ENCODE assay signal across 1 cellular context in genomic region chr3:166011771-166012170, GRCh38.
A peak's percentile ranks its signal among the peaks of the same experiment; 100 is the strongest.
TF ChIP-seq lines count a peak whose summit lies in the region.

No MANE protein-coding gene starts in this region.

TF ChIP-seq in HEK293, 187 proteins besides CTCF, POLR2A, EP300 and RAD21 (continued from another document):
- no peak for TF ChIP-seq ZNF280C (tag by site-specific recombination; IDR thresholded peaks at IDR 0.05)
- no peak for TF ChIP-seq SP7 (tag by site-specific recombination; IDR thresholded peaks at IDR 0.05)
- TF ChIP-seq ZBTB6 (tag by site-specific recombination; IDR thresholded peaks at IDR 0.05) = no peak
- no peak for TF ChIP-seq ZNF596 (tag by site-specific recombination; IDR thresholded peaks at IDR 0.05)
- TF ChIP-seq AEBP2 (tag by site-specific recombination; IDR thresholded peaks at IDR 0.05; ENCODE audit: borderline replicate concordance) = 0 out of 2 replicates have a peak, but pooled peaks have one; percentile 33
- no peak for TF ChIP-seq ZNF398 (tag by site-specific recombination; IDR thresholded peaks at IDR 0.05)
- TF ChIP-seq ZNF292 (tag by site-specific recombination; IDR thresholded peaks at IDR 0.05; ENCODE audit: borderline replicate concordance, low read depth) = no peak
